Comparison of ENCODE assay signal across 4 cellular contexts in the genomic region with DNA sequence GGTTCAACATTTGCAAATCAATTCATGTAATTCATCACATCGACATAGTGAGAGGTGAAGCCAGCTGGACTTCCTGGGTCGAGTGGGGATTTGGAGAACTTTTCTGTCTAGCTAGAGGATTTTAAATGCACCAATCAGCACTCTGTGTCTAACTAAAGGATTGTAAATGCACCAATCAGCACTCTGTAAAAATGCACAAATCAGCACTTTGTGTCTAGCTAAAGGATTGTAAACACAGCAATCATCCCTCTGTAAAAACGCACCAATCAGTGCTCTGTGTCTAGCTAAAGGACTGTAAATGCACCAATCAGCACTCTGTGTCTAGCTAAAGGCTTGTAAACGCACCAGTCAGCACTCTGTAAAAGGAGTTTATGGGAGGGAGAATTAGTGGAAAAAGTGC.
TF ChIP-seq lines count a peak whose summit lies in the region.

No MANE protein-coding gene starts in this region.

TF ChIP-seq in A549, 52 proteins besides CTCF, POLR2A, EP300 and RAD21:
- TF ChIP-seq MAFK (IDR thresholded peaks at IDR 0.05; ENCODE audit: partially characterized antibody): peak; percentile 72

TF ChIP-seq in IMR-90, 13 proteins besides CTCF, POLR2A, EP300 and RAD21:
- peak; percentile 19; the same call in 1 of the 2 replicates for TF ChIP-seq MAFK (IDR thresholded peaks at IDR 0.05; ENCODE audit: low read depth, low read length)

TF ChIP-seq in K562, 482 proteins besides CTCF, POLR2A, EP300 and RAD21:
- TF ChIP-seq MAFG (tag; conservative IDR thresholded peaks at IDR 0.05) (peak; percentile 48; the same call in 1 of the 2 replicates), C11orf30 (IDR thresholded peaks at IDR 0.05; ENCODE audit: low read depth) (peak; percentile 62), ZNF316 (IDR thresholded peaks at IDR 0.05) (peak; percentile 73), NFYB (IDR thresholded peaks at IDR 0.05; ENCODE audit: extremely low read depth, insufficient read length) (peak; percentile 51)

TF ChIP-seq in HepG2, 621 proteins besides CTCF, POLR2A, EP300 and RAD21:
- peak; percentile 19 to 69; a peak in 2 of 4 replicates for TF ChIP-seq MAFK (conservative IDR thresholded peaks at IDR 0.05 in 1 of 2, IDR thresholded peaks at IDR 0.05 in 1 of 2; ENCODE audit: low read length in 2 of 2)
- TF ChIP-seq MAFF (IDR thresholded peaks at IDR 0.05; ENCODE audit: low read depth, low read length): peak; percentile 51
